In the genomic region with DNA sequence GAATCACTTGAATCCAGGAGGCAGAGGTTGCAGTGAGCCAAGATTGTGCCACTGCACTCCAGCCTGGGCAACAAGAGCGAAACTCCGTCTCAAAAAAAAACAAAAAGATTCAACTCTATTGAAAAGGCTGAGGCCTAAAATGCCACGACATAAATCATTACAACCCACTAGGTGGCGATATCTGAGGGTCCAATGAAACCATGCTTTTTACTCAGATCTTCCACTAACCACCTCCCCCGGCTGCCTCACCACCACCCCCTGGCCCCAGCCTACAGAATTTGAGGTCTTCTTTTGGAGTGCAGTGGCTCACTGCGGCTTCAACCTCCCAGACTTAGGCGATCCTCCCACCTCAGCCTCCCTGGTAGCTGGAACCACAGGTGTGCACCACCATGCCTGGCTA, we compare ENCODE assay signal across 8 cellular contexts. TPM values are rescaled to one million over a fixed set of nuclear protein-coding genes. Genes with fewer than 3 reads are reported as not detected.
DNase-seq lines count a peak whose midpoint lies in the region; ATAC-seq, FAIRE-seq and TF ChIP-seq lines count a peak whose summit lies in the region.

No MANE protein-coding gene starts in this region.

- no peaks in the 10 kb centered on the region; the same call in 1 of the 2 replicates for H3K79me2 ChIP-seq in GM12878 (ENCODE audit: control insufficient read depth, insufficient read depth, low read length)

- WGBS in GM12878 (ENCODE audit: insufficient coverage, insufficient replicate concordance, low lambda C conversion rate, missing lambda C conversion rate), result 49% methylated on average over 7 of the region's 7 CpGs

- peak; percentile 81 for ATAC-seq in GM18517 (IDR thresholded peaks at IDR 0.05; ENCODE audit: unreplicated experiment)
- peak; percentile 95 for ATAC-seq in HG03354 (IDR thresholded peaks at IDR 0.05; ENCODE audit: poor library complexity, severe bottlenecking, unreplicated experiment)
- peak; percentile 91 for ATAC-seq in GM12878
- ATAC-seq in naive thymus-derived CD8-positive, alpha-beta T cell, result peak in 1 of 2 donors; percentile 51

- no peaks in the 10 kb centered on the region for H3K27me3 Mint-ChIP-seq in naive thymus-derived CD8-positive, alpha-beta T cell

- CTCF ChIA-PET in GM12878 (lab: Yijun Ruan, JAX), result interaction anchor here (0.6 to 2.1 kb wide), 13 partner anchors 8 to 599 kb away, joined by 3 to 13 read pairs (median 4); no protein-coding TSS in a partner anchor

- no peak for TF ChIP-seq EP300 in GM12878 (IDR thresholded peaks at IDR 0.05; ENCODE audit: borderline replicate concordance in 1 of 2, control insufficient read depth in 1 of 2, low read depth in 2 of 2, low read length in 2 of 2)

- H3K4me1 Mint-ChIP-seq in naive thymus-derived CD8-positive, alpha-beta T cell, result peaks cover 0 to 2% (median 0%) of the 10 kb centered on the region in 4 donors

- POLR2A ChIA-PET in GM12878 (lab: Charles Lee), result no interaction called here
- POLR2A ChIA-PET in naive thymus-derived CD8-positive, alpha-beta T cell (lab: Charles Lee), result no interaction called here

- H4K20me1 ChIP-seq in GM12878 (ENCODE audit: control insufficient read depth, insufficient read depth), result no peaks in the 10 kb centered on the region

- H3K36me3 ChIP-seq in SJCRH30 (no peaks in the 10 kb centered on the region), GM12878 (ENCODE audit: control insufficient read depth in 2 of 2, insufficient read depth in 2 of 2, low read length in 1 of 2) (peaks cover 0 to 3% of the 10 kb centered on the region in 2 experiments; a peak in 2 of 4 replicates)

- SMC1A ChIA-PET in GM12878 (lab: Charles Lee; ENCODE audit: uncharacterized antibody, unreplicated experiment), result interaction anchor here (1.3 kb wide), 1 partner anchor 18 kb away, joined by 3 read pairs; no protein-coding TSS in a partner anchor

- no peak overlapping the region for H3K27ac ChIP-seq in SJCRH30
- no peak overlapping the region for H3K27ac ChIP-seq in GM12878 (ENCODE audit: control insufficient read depth, insufficient read depth)
- no peak overlapping the region for H3K27ac ChIP-seq in dorsolateral prefrontal cortex

- in situ Hi-C loops in GM12878 (cut with MboI), result no loop called here

- H3K4me1 ChIP-seq in SJCRH30 (no peaks in the 10 kb centered on the region), GM12878 (ENCODE audit: control insufficient read depth, insufficient read depth, low read length) (no peaks in the 10 kb centered on the region)

- H3K36me3 Mint-ChIP-seq in naive thymus-derived CD8-positive, alpha-beta T cell, result no peaks in the 10 kb centered on the region

- RAD21 ChIA-PET in GM12878 (lab: Charles Lee; ENCODE audit: unreplicated experiment), result interaction anchor here (1.4 to 1.5 kb wide), 2 partner anchors 81 to 191 kb away, joined by 3 to 8 read pairs; no protein-coding TSS in a partner anchor

- H3K4me3 ChIP-seq in SJCRH30 (no peak overlapping the region), GM12878 (no peak overlapping the region), dorsolateral prefrontal cortex (no peak overlapping the region)

- no peak overlapping the region for H3K9ac ChIP-seq in GM12878 (ENCODE audit: control insufficient read depth, insufficient read depth, low read length)

- H3K27me3 ChIP-seq in SJCRH30, result no peaks in the 10 kb centered on the region
- no peaks in the 10 kb centered on the region for H3K27me3 ChIP-seq in GM12878 (replicated peaks in 1 of 2; ENCODE audit: control insufficient read depth in 2 of 2, insufficient read depth in 2 of 2, low read length in 1 of 2)
- H3K27me3 ChIP-seq in dorsolateral prefrontal cortex, result no peaks in the 10 kb centered on the region

- H3K9me3 Mint-ChIP-seq in naive thymus-derived CD8-positive, alpha-beta T cell, result no peaks in the 10 kb centered on the region

- TF ChIP-seq CTCF in GM12878 (IDR thresholded peaks at IDR 0.05 in 2 of 3, conservative IDR thresholded peaks at IDR 0.05 in 1 of 3; ENCODE audit: control insufficient read depth in 2 of 3, extremely low read depth in 1 of 3, insufficient read depth in 1 of 3, low read depth in 3 of 3, low read length in 3 of 3) (peak; percentile 37 to 45 (median 42); a peak in 5 of 6 replicates), dorsolateral prefrontal cortex (IDR thresholded peaks at IDR 0.05 in 54 of 56, conservative IDR thresholded peaks at IDR 0.05 in 2 of 56; ENCODE audit: low read depth in 1 of 56, partially characterized antibody in 56 of 56) (peak in 4 of 56 donors; percentile 12 to 18 (median 15))

- H3K9me3 ChIP-seq in SJCRH30 (replicated peaks), result no peaks in the 10 kb centered on the region
- no peaks in the 10 kb centered on the region for H3K9me3 ChIP-seq in GM12878 (replicated peaks; ENCODE audit: control insufficient read depth, insufficient read depth, low read length)

- no peak for TF ChIP-seq POLR2A in GM12878 (IDR thresholded peaks at IDR 0.05; ENCODE audit: low read depth, low read length)

- H2AFZ ChIP-seq in GM12878 (ENCODE audit: control insufficient read depth, low read depth, low read length), result no peak overlapping the region

- H3K4me2 ChIP-seq in GM12878 (ENCODE audit: control insufficient read depth, insufficient read depth), result no peak overlapping the region

- FAIRE-seq in GM12878 (lab: Jason Lieb, UNC), result peak; percentile 64

- DNase-seq in AG20443 (ENCODE audit: low spot score) (peak; percentile 65), SJCRH30 (peak; percentile 40 to 75), GM12878 (ENCODE audit: low read depth, low spot score) (no peak), NCI-H128 (lab: John Stamatoyannopoulos, UW; ENCODE audit: unreplicated experiment) (no peak), dorsolateral prefrontal cortex (no peak)
- DNase-seq in naive thymus-derived CD8-positive, alpha-beta T cell, result peak in 6 of 10 donors; percentile 1 to 32 (median 22)

- TF ChIP-seq RAD21 in GM12878 (IDR thresholded peaks at IDR 0.05; ENCODE audit: insufficient read depth, low read depth, low read length), result peak; percentile 69

- H3K4me3 Mint-ChIP-seq in naive thymus-derived CD8-positive, alpha-beta T cell, result no peak overlapping the region

- intact Hi-C loops in GM12878 (cut with micrococcal nuclease; ENCODE audit: unreplicated experiment), result loop anchor here (1.0 to 5.0 kb wide), 2 partner anchors 80 to 182 kb away; no protein-coding TSS in a partner anchor
- intact Hi-C loops in dorsolateral prefrontal cortex (cut with DNase I), result no loop called here

- H3K27ac Mint-ChIP-seq in naive thymus-derived CD8-positive, alpha-beta T cell, result peak overlapping the region in 1 of 10 donors; percentile 9

- BruUV-seq in GM12878 (replicated peaks; lab: Mats Ljungman, UMichigan), result no TSS peak

TF ChIP-seq in GM12878, 131 proteins besides CTCF, POLR2A, EP300 and RAD21:
- peak; percentile 52; the same call in 1 of the 2 replicates for TF ChIP-seq SMC3 (IDR thresholded peaks at IDR 0.05; ENCODE audit: borderline replicate concordance, low read length)
- 0 out of 2 replicates have a peak, but pooled peaks have one; percentile 30 for TF ChIP-seq YY1 (IDR thresholded peaks at IDR 0.05; ENCODE audit: low read depth, low read length)
- TF ChIP-seq RUNX3 (IDR thresholded peaks at IDR 0.05; ENCODE audit: low read length), result peak; percentile 34; the same call in 1 of the 2 replicates
- no peak for TF ChIP-seq PAX8 (IDR thresholded peaks at IDR 0.05)

RNA-seq across cellular contexts. Expression of a gene that starts 57.5 kb away (rescaled TPM):
- not detected in 2 replicates for total RNA-seq in SJCRH30 (2014; rRNA removed; shearing (Covaris generic))
- total RNA-seq in GM12878 (2013; cell fraction: nucleolus; rRNA removed), result 17.5 and 22.9 TPM in 2 replicates
- total RNA-seq in GM12878 (2014; rRNA removed) (5.6 and 6.9 TPM in 2 replicates), GM12878 (2014; rRNA removed; fragmentation: Illumina TruSeq; extraction: Trizol) (9.2 and 9.5 TPM in 2 replicates), GM12878 (2021) (7.6 and 9.2 TPM in 2 replicates), dorsolateral prefrontal cortex (1 to 10 TPM in 119 of 120 experiments, under 1 TPM in 1; 0.88 to 8.6 (median 4.9) TPM)
- 5.0 TPM for polyA plus RNA-seq in GM12878 (2011; ENCODE audit: low read depth)
- polyA plus RNA-seq in GM12878 (2011; rRNA removed) (8.4 and 13.9 TPM in 2 replicates), GM12878 (2014; fragmentation: Illumina TruSeq; extraction: Trizol) (9.7 and 10.6 TPM in 2 replicates), GM12878 (2014; fragmentation: Nextera tagmentation; extraction: Ambion mirVana) (1 to 10 TPM; 2.6 to 3.3 TPM), GM12878 (2014; rRNA removed) (11.5 and 11.8 TPM in 2 replicates), GM12878 (2016; fragmentation: Nextera tagmentation; extraction: Ambion mirVana) (10 to 100 TPM; 13.0 to 14.3 TPM)
- polyA plus RNA-seq in GM12878 (2011; cell fraction: cytosol; rRNA removed), result 3.1 and 3.7 TPM in 2 replicates
- polyA plus RNA-seq in GM12878 (2011; cell fraction: nucleus; rRNA removed), result 1.5 and 2.2 TPM in 2 replicates
- polyA plus RNA-seq in GM12878 (2012), result 8.8 and 10.6 TPM in 2 replicates
- polyA minus RNA-seq in GM12878 (2011; rRNA and poly(A)+ RNA removed), result 2.8 and 3.2 TPM in 2 replicates
- polyA minus RNA-seq in GM12878 (2011; cell fraction: cytosol; rRNA and poly(A)+ RNA removed), result 3.3 and 6.9 TPM in 2 replicates
- 4.8 and 8.1 TPM in 2 replicates for polyA minus RNA-seq in GM12878 (2011; cell fraction: nucleus; rRNA and poly(A)+ RNA removed)
- 1 to 10 TPM; 2.1 to 2.5 TPM for total RNA-seq in naive thymus-derived CD8-positive, alpha-beta T cell
- 1 to 10 TPM; 1.3 to 1.7 (median 1.6) TPM for polyA plus RNA-seq in naive thymus-derived CD8-positive, alpha-beta T cell

Comparison
In these comparisons a context has a peak if more than half of its experiments do, and no peak if none do; other contexts are left out.
1. DNase-seq: peak in AG20443 (single experiment), SJCRH30 (2 of 2) and naive thymus-derived CD8-positive, alpha-beta T cell (6 of 10); none in GM12878 (single experiment), NCI-H128 (single experiment) and dorsolateral prefrontal cortex (0 of 10).